Comparison of ENCODE assay signal across 8 cellular contexts in genomic region chr1:37474051-37474696, GRCh38. TPM values are rescaled to one million over a fixed set of nuclear protein-coding genes. Genes with fewer than 3 reads are reported as not detected.
DNase-seq lines count a peak whose midpoint lies in the region; ATAC-seq and TF ChIP-seq lines count a peak whose summit lies in the region.

ZC3H12A (plus strand) TSS chr1:37474580; CDS start chr1:37475497, 917 bp downstream.

- H3K27me3 Mint-ChIP-seq in activated CD4-positive, alpha-beta T cell treated with anti-CD3 and anti-CD28 coated beads, Interleukin-2, amount 10 ng/mL, durations not matched to agents 7 days and 5 days: no peaks in the 10 kb centered on the region

- peak within 1 kb of the TSS; percentile 94 for H3K4me3 Mint-ChIP-seq in activated CD4-positive, alpha-beta T cell treated with anti-CD3 and anti-CD28 coated beads, Interleukin-2, amount 10 ng/mL, durations not matched to agents 7 days and 5 days

- no peaks in the 10 kb centered on the region for H3K27me3 ChIP-seq in AG04450 (ENCODE audit: control insufficient read depth, insufficient read depth, low read length)

- ATAC-seq in GM18907 (IDR thresholded peaks at IDR 0.05; ENCODE audit: unreplicated experiment) (peak; percentile 49), HG03175 (IDR thresholded peaks at IDR 0.05; ENCODE audit: unreplicated experiment) (peak; percentile 65), left lobe of liver (peak; percentile 89)

- POLR2A ChIA-PET in AG04450 (lab: Yijun Ruan, JAX): interaction anchor here (0.5 to 4.1 kb wide), 7 partner anchors 8 to 515 kb away, joined by 3 to 44 read pairs (median 3); a partner anchor contains a TSS
- POLR2A ChIA-PET in activated CD4-positive, alpha-beta T cell treated with anti-CD3 and anti-CD28 coated beads, Interleukin-2, amount 10 ng/mL, durations not matched to agents 7 days and 5 days (lab: Charles Lee): interaction anchor here (0.7 kb wide), 1 partner anchor 24 kb away, joined by 3 read pairs; no protein-coding TSS in a partner anchor

- peaks cover 64% of the 10 kb centered on the region for H3K4me1 Mint-ChIP-seq in activated CD4-positive, alpha-beta T cell treated with anti-CD3 and anti-CD28 coated beads, Interleukin-2, amount 10 ng/mL, durations not matched to agents 7 days and 5 days

- peaks cover 5% of the 10 kb centered on the region; the same call in 1 of the 2 replicates for H3K9me3 ChIP-seq in AG04450 (ENCODE audit: control insufficient read depth, insufficient read depth, low read length)

- peaks cover 44% of the 10 kb centered on the region for H3K36me3 Mint-ChIP-seq in activated CD4-positive, alpha-beta T cell treated with anti-CD3 and anti-CD28 coated beads, Interleukin-2, amount 10 ng/mL, durations not matched to agents 7 days and 5 days (ENCODE audit: low read depth)

- TF ChIP-seq CTCF in AG04450 (IDR thresholded peaks at IDR 0.05; ENCODE audit: low read depth, low read length): no peak
- TF ChIP-seq CTCF in coronary artery (IDR thresholded peaks at IDR 0.05): no peak

- H3K4me3 ChIP-seq in AG04450 (ENCODE audit: low read depth, low read length) (peak within 1 kb of the TSS; percentile 89), coronary artery (peak within 1 kb of the TSS; percentile 86)

- H3K27ac ChIP-seq in AG04450 (ENCODE audit: low read depth, low read length) (peak within 1 kb of the TSS; percentile 75), coronary artery (peak within 1 kb of the TSS; percentile 98 to 99)

- DNase-seq in AG04450 (ENCODE audit: low read depth, low spot score): peak; percentile 55
- DNase-seq in NCI-H526 treated with DMSO at 0.1 percent for 48 hours (lab: John Stamatoyannopoulos, UW): peak; percentile 88
- peak; percentile 90 for DNase-seq in activated CD4-positive, alpha-beta T cell treated with anti-CD3 and anti-CD28 coated beads, Interleukin-2, amount 10 ng/mL, durations not matched to agents 7 days and 5 days
- peak; percentile 92 for DNase-seq in coronary artery (ENCODE audit: low spot score)
- peak; percentile 94 for DNase-seq in left lobe of liver (ENCODE audit: low spot score)
- DNase-seq in stimulated activated CD4-positive, alpha-beta T cell treated with anti-CD3 and anti-CD28 coated beads, Interleukin-2, amount 100 ng/mL, for 4 hours (ENCODE audit: low read depth): peak; percentile 92

- H3K27ac Mint-ChIP-seq in activated CD4-positive, alpha-beta T cell treated with anti-CD3 and anti-CD28 coated beads, Interleukin-2, amount 10 ng/mL, durations not matched to agents 7 days and 5 days: peak within 1 kb of the TSS; percentile 98

- CTCF ChIA-PET in AG04450 (lab: Charles Lee): interaction anchor here (1.0 to 6.7 kb wide), 4 partner anchors 12 to 40 kb away, joined by 4 to 74 read pairs (median 31); partner anchors contain the start of gene MEAF6
- CTCF ChIA-PET in activated CD4-positive, alpha-beta T cell treated with anti-CD3 and anti-CD28 coated beads, Interleukin-2, amount 10 ng/mL, durations not matched to agents 7 days and 5 days (lab: Charles Lee): interaction anchor here (0.7 to 3.0 kb wide), 4 partner anchors 13 to 217 kb away, joined by 3 to 10 read pairs (median 6); partner anchors contain the start of gene MEAF6

- H3K9me3 Mint-ChIP-seq in activated CD4-positive, alpha-beta T cell treated with anti-CD3 and anti-CD28 coated beads, Interleukin-2, amount 10 ng/mL, durations not matched to agents 7 days and 5 days: no peaks in the 10 kb centered on the region

RNA-seq across cellular contexts. Expression of gene ZC3H12A, which starts in this region (rescaled TPM):
- polyA plus RNA-seq in AG04450 (2011; rRNA removed): 4.3 and 6.4 TPM in 2 replicates
- polyA minus RNA-seq in AG04450 (2011; rRNA and poly(A)+ RNA removed): 7.2 and 13.7 TPM in 2 replicates
- 10 to 100 TPM; 16.8 to 21.9 TPM for total RNA-seq in activated CD4-positive, alpha-beta T cell treated with anti-CD3 and anti-CD28 coated beads, Interleukin-2, amount 10 ng/mL, durations not matched to agents 7 days and 5 days
- 3.0 TPM for total RNA-seq in left lobe of liver

Comparison
In these comparisons a context has a peak if more than half of its experiments do, and no peak if none do; other contexts are left out.
1. Peak in every context shown above with its lines: DNase-seq, ATAC-seq, H3K4me3 ChIP-seq and H3K27ac ChIP-seq.